In genomic region chr15:77623878-77624524, GRCh38 we compare ENCODE assay signal across 1 cellular context.
TF ChIP-seq lines count a peak whose summit lies in the region.

No MANE protein-coding gene starts in this region.

TF ChIP-seq in GM23338, 12 proteins besides CTCF, POLR2A, EP300 and RAD21 (continued from another document):
- no peak for TF ChIP-seq ZNF331 (CRISPR knock-in tag; IDR thresholded peaks at IDR 0.05; ENCODE audit: low read depth)
- no peak for TF ChIP-seq JUNB (IDR thresholded peaks at IDR 0.05; ENCODE audit: unreplicated experiment)
- no peak for TF ChIP-seq REST (IDR thresholded peaks at IDR 0.05; ENCODE audit: unreplicated experiment)
- TF ChIP-seq ZNF114 (CRISPR knock-in tag; IDR thresholded peaks at IDR 0.05) = no peak
- no peak for TF ChIP-seq POLR2AphosphoS5 (IDR thresholded peaks at IDR 0.05; ENCODE audit: low read depth)
- TF ChIP-seq EZH2phosphoT487 (IDR thresholded peaks at IDR 0.05; ENCODE audit: unreplicated experiment) = no peak
- no peak for TF ChIP-seq ZNF462 (CRISPR knock-in tag; IDR thresholded peaks at IDR 0.05)
